In genomic region chr6:3355358-3356055, GRCh38 we compare ENCODE assay signal across 1 cellular context.
TF ChIP-seq lines count a peak whose summit lies in the region.

No MANE protein-coding gene starts in this region.

TF ChIP-seq in GM12878, 131 proteins besides CTCF, POLR2A, EP300 and RAD21 (continued from another document):
- TF ChIP-seq ZBTB40 (IDR thresholded peaks at IDR 0.05; ENCODE audit: borderline replicate concordance) = peak; percentile 26; the same call in 1 of the 2 replicates
- TF ChIP-seq E2F8 (IDR thresholded peaks at IDR 0.05; ENCODE audit: low read depth, partially characterized antibody) = peak; percentile 34
- TF ChIP-seq SKIL (IDR thresholded peaks at IDR 0.05; ENCODE audit: low read depth, poor library complexity, severe bottlenecking) = no peak
- TF ChIP-seq IKZF1 (conservative IDR thresholded peaks at IDR 0.05) = no peak
- TF ChIP-seq SPI1 (IDR thresholded peaks at IDR 0.05; ENCODE audit: borderline replicate concordance, insufficient read depth, low read depth, low read length) = no peak
- TF ChIP-seq HDAC6 (IDR thresholded peaks at IDR 0.05; ENCODE audit: unreplicated experiment) = no peak
- TF ChIP-seq NBN (IDR thresholded peaks at IDR 0.05) = no peak
- TF ChIP-seq ZBTB33 (IDR thresholded peaks at IDR 0.05) = no peak
- TF ChIP-seq ZZZ3 (IDR thresholded peaks at IDR 0.05; ENCODE audit: control insufficient read depth, insufficient read length, low read depth) = no peak
- no peak for TF ChIP-seq CBX3 (IDR thresholded peaks at IDR 0.05; ENCODE audit: borderline replicate concordance, low read depth)
- TF ChIP-seq ZNF207 (IDR thresholded peaks at IDR 0.05; ENCODE audit: borderline replicate concordance) = no peak
- TF ChIP-seq PKNOX1 (IDR thresholded peaks at IDR 0.05) = no peak
- no peak for TF ChIP-seq E4F1 (IDR thresholded peaks at IDR 0.05; ENCODE audit: borderline replicate concordance, partially characterized antibody)
- 0 out of 2 replicates have a peak, but pooled peaks have one; percentile 32 for TF ChIP-seq ZNF687 (IDR thresholded peaks at IDR 0.05)
- TF ChIP-seq NRF1 (conservative IDR thresholded peaks at IDR 0.05; ENCODE audit: low read depth, low read length) = no peak
- TF ChIP-seq NFXL1 (IDR thresholded peaks at IDR 0.05; ENCODE audit: borderline replicate concordance) = no peak
- no peak for TF ChIP-seq IRF3 (IDR thresholded peaks at IDR 0.05)
- TF ChIP-seq IKZF2 (IDR thresholded peaks at IDR 0.05) = no peak
- TF ChIP-seq RELA (IDR thresholded peaks at IDR 0.05; ENCODE audit: borderline replicate concordance, partially characterized antibody) = no peak
- peak; percentile 63; the same call in 1 of the 2 replicates for TF ChIP-seq ESRRA (IDR thresholded peaks at IDR 0.05; ENCODE audit: low read length)
- no peak for TF ChIP-seq HCFC1 (IDR thresholded peaks at IDR 0.05; ENCODE audit: low read length)
- TF ChIP-seq STAT3 (IDR thresholded peaks at IDR 0.05; ENCODE audit: low read depth, low read length) = no peak
